In the genomic region with DNA sequence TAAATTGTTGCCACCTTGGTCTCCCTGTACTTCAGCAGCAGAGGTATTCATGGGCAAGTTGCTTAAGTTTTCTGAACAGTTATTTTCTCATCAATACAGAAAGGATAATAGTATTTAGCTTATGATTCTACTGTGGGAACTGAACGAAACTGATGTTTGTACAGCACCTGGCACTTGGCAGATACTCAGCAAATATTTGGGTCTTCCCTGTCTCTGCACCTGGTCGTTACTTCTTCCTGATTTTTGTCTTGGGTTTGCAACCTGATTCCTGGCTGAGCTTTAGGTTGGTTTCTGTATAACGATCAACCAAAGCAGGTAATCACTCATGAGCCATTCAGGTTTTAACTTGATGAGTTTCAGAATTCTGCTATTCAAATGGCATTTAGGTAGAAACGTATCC, we compare ENCODE assay signal across 12 cellular contexts.
DNase-seq lines count a peak whose midpoint lies in the region; ATAC-seq lines count a peak whose summit lies in the region.
"Had no signal": no experiment of that assay in that cellular context is flagged by ENCODE, and none has a peak within 500 bp of the region (broad histone marks: within the 10 kb centered on the region; RNA-seq: fewer than 3 reads in every experiment).

No MANE protein-coding gene starts in this region.

- peaks cover 5% of the 10 kb centered on the region for H3K27me3 Mint-ChIP-seq in memory B cell
- H3K27me3 Mint-ChIP-seq: activated CD4-positive, alpha-beta T cell treated with anti-CD3 and anti-CD28 coated beads, Interleukin-2, amount 10 ng/mL, durations not matched to agents 24 days and 14 days had no signal

- peaks cover 7% of the 10 kb centered on the region for H3K36me3 Mint-ChIP-seq in memory B cell

- peak; percentile 15 for ATAC-seq in HG02588 (IDR thresholded peaks at IDR 0.05; ENCODE audit: unreplicated experiment)
- peak; percentile 11 for ATAC-seq in HG03442 (IDR thresholded peaks at IDR 0.05; ENCODE audit: unreplicated experiment)
- no peak for ATAC-seq in memory B cell (ENCODE audit: low read depth)
- ATAC-seq: activated T-helper 17 cell treated with anti-CD3 and anti-CD28 coated beads, Interleukin-2, amount 50 U/mL, for 72 hours had no signal

- H3K9me3 Mint-ChIP-seq in memory B cell, result peaks cover 13% of the 10 kb centered on the region

- H3K4me1 Mint-ChIP-seq in memory B cell, result peaks cover 14% of the 10 kb centered on the region
- H3K4me1 Mint-ChIP-seq: activated T-helper 17 cell treated with anti-CD3 and anti-CD28 coated beads, Interleukin-2, amount 50 U/mL, for 72 hours had no signal

- H3K4me3 Mint-ChIP-seq in memory B cell, result no peak overlapping the region
- H3K4me3 Mint-ChIP-seq: activated CD4-positive, alpha-beta T cell treated with anti-CD3 and anti-CD28 coated beads, Interleukin-2, amount 10 ng/mL, durations not matched to agents 24 days and 14 days; activated T-helper 17 cell treated with anti-CD3 and anti-CD28 coated beads, Interleukin-2, amount 50 U/mL, for 72 hours had no signal

- DNase-seq in NCI-H1092 treated with DMSO at 0.1 percent for 48 hours (lab: John Stamatoyannopoulos, UW) (peak; percentile 3), NCI-H1092 (lab: John Stamatoyannopoulos, UW) (no peak), memory B cell (ENCODE audit: low spot score in 2 of 2) (no peak), OCI-M2 (lab: John Stamatoyannopoulos, UW; ENCODE audit: unreplicated experiment) (no peak), NOMO-1 treated with DMSO at 0.1 percent for 48 hours (lab: John Stamatoyannopoulos, UW; ENCODE audit: unreplicated experiment) (no peak)
- DNase-seq in activated CD4-positive, alpha-beta T cell treated with anti-CD3 and anti-CD28 coated beads, Interleukin-2, amount 50 U/mL, for 1 hour, result no peak
- DNase-seq: activated CD4-positive, alpha-beta T cell treated with anti-CD3 and anti-CD28 coated beads, Interleukin-2, amount 10 ng/mL, durations not matched to agents 24 days and 14 days; Caco-2; uterus had no signal

- peak overlapping the region; percentile 69 for H3K27ac Mint-ChIP-seq in memory B cell
- H3K27ac Mint-ChIP-seq: activated CD4-positive, alpha-beta T cell treated with anti-CD3 and anti-CD28 coated beads, Interleukin-2, amount 10 ng/mL, durations not matched to agents 24 days and 14 days; activated T-helper 17 cell treated with anti-CD3 and anti-CD28 coated beads, Interleukin-2, amount 50 U/mL, for 72 hours had no signal
